16 cellular contexts compared by ENCODE assay signal in genomic region chr4:144564358-144564757, GRCh38.
"Had no signal": no experiment of that assay in that cellular context is flagged by ENCODE, and none has a peak within 500 bp of the region (broad histone marks: within the 10 kb centered on the region; RNA-seq: fewer than 3 reads in every experiment).

No MANE protein-coding gene starts in this region.

- ATAC-seq: body of pancreas; mucosa of descending colon; naive thymus-derived CD8-positive, alpha-beta T cell had no signal

- H3K27me3 ChIP-seq: body of pancreas, esophagus muscularis mucosa, right atrium auricular region, tibial nerve had no signal

- H3K4me3 ChIP-seq: body of pancreas, esophagus muscularis mucosa, mucosa of descending colon, right atrium auricular region, skin epidermis, tibial nerve had no signal

- DNase-seq: activated CD4-positive, alpha-beta T cell treated with anti-CD3 and anti-CD28 coated beads, Interleukin-2, amount 50 U/mL, for 1 hour; activated naive CD4-positive, alpha-beta T cell treated with anti-CD3 and anti-CD28 coated beads, Interleukin-2, amount 10 ng/mL, durations not matched to agents 7 days and 5 days; body of pancreas; cerebellar nuclear complex; foreskin melanocyte; head of caudate nucleus; mucosa of descending colon; naive thymus-derived CD8-positive, alpha-beta T cell; nucleus accumbens; T-helper 2 cell had no signal

- H3K4me1 ChIP-seq: body of pancreas, right atrium auricular region had no signal

- H3K36me3 ChIP-seq: esophagus muscularis mucosa, right atrium auricular region, tibial nerve had no signal

- FAIRE-seq: endometrium, islet of Langerhans had no signal

- H3K27ac ChIP-seq: body of pancreas, esophagus muscularis mucosa, right atrium auricular region, skin epidermis, tibial nerve had no signal

- H3K9me3 ChIP-seq: body of pancreas, esophagus muscularis mucosa, mucosa of descending colon, right atrium auricular region, tibial nerve had no signal
